15 cellular contexts compared by ENCODE assay signal in the genomic region with DNA sequence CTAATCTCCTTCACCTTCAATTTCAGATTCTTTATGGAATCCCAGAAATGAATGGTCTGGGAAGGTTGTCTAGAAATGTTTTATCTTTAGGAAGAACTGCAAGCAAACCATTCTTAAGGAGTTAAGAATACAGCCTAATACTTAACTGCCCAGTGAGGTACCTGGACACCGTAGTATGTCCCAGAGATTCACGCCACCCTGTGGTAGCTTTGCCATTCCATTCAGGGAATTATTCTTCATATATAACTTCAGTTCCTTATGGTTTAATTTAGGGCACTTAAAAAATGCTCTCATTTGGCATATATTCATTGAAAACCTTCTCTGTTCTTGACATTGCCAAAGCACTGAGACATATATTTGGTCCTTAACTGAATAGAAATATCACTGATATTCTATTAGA. TPM values are rescaled to one million over a fixed set of nuclear protein-coding genes. Genes with fewer than 3 reads are reported as not detected.
DNase-seq lines count a peak whose midpoint lies in the region; TF ChIP-seq lines count a peak whose summit lies in the region.
"Had no signal": no experiment of that assay in that cellular context is flagged by ENCODE, and none has a peak within 500 bp of the region (broad histone marks: within the 10 kb centered on the region; RNA-seq: fewer than 3 reads in every experiment).

No MANE protein-coding gene starts in this region.

- no peaks in the 10 kb centered on the region for H3K27me3 ChIP-seq in esophagus muscularis mucosa
- H3K27me3 ChIP-seq in colonic mucosa: no peaks in the 10 kb centered on the region
- no peaks in the 10 kb centered on the region for H3K27me3 ChIP-seq in ascending aorta
- H3K27me3 ChIP-seq: SJSA1, testis had no signal

- intact Hi-C loops in esophagus muscularis mucosa (cut with DNase I) (no loop called here), colonic mucosa (cut with DNase I) (no loop called here), ascending aorta (cut with DNase I) (no loop called here)

- H3K4me3 Mint-ChIP-seq in type B pancreatic cell (no peak overlapping the region), immature natural killer cell (no peak overlapping the region)
- H3K4me3 Mint-ChIP-seq: naive B cell had no signal

- 100% methylated on average over 2 of the region's 2 CpGs for WGBS in esophagus muscularis mucosa

- DNase-seq in SIG-M5 treated with dmso at 0.1 percent for 504 hours (lab: John Stamatoyannopoulos, UW; ENCODE audit: unreplicated experiment) (peak; percentile 21), SIG-M5 (lab: John Stamatoyannopoulos, UW) (no peak), RWPE1 (ENCODE audit: low spot score) (peak; percentile 32), esophagus muscularis mucosa (ENCODE audit: extremely low spot score) (peak; percentile 7), type B pancreatic cell (ENCODE audit: extremely low spot score, unreplicated experiment) (no peak), colonic mucosa (no peak), ascending aorta (ENCODE audit: low spot score in 2 of 2) (no peak), immature natural killer cell (no peak)
- DNase-seq: activated T-cell treated with anti-CD3 and anti-CD28 coated beads, Interleukin-2, amount 50 U/mL, for 1 hour; DMS79; naive B cell; NCI-H1092; NCI-H524; testis had no signal

- H3K9me3 ChIP-seq in esophagus muscularis mucosa (no peaks in the 10 kb centered on the region), colonic mucosa (no peaks in the 10 kb centered on the region), ascending aorta (no peaks in the 10 kb centered on the region)
- H3K9me3 ChIP-seq: SJSA1, testis had no signal

- TF ChIP-seq EP300 in esophagus muscularis mucosa (IDR thresholded peaks at IDR 0.05): no peak

- H3K4me1 ChIP-seq in esophagus muscularis mucosa: no peaks in the 10 kb centered on the region
- no peaks in the 10 kb centered on the region for H3K4me1 ChIP-seq in colonic mucosa
- H3K4me1 ChIP-seq in ascending aorta: peaks cover 0 to 15% of the 10 kb centered on the region in 2 donors
- H3K4me1 ChIP-seq: testis had no signal

- TF ChIP-seq CTCF in RWPE1 (conservative IDR thresholded peaks at IDR 0.05; ENCODE audit: low read depth) (no peak; the same call in 1 of the 2 replicates), esophagus muscularis mucosa (IDR thresholded peaks at IDR 0.05) (peak in 1 of 3 experiments; percentile 15), type B pancreatic cell (conservative IDR thresholded peaks at IDR 0.05) (peak; percentile 28), colonic mucosa (IDR thresholded peaks at IDR 0.05) (no peak), ascending aorta (IDR thresholded peaks at IDR 0.05) (no peak)

- H3K9ac ChIP-seq in colonic mucosa (ENCODE audit: low read depth in 2 of 2, low read length in 2 of 2): no peak overlapping the region

- POLR2A ChIA-PET in RWPE1 (lab: Yijun Ruan, JAX; ENCODE audit: low non-redundant PET): no interaction called here

- no peak overlapping the region for H3K27ac Mint-ChIP-seq in type B pancreatic cell
- no peak overlapping the region for H3K27ac Mint-ChIP-seq in immature natural killer cell
- H3K27ac Mint-ChIP-seq: naive B cell had no signal

- peaks cover 3% of the 10 kb centered on the region for H3K36me3 Mint-ChIP-seq in type B pancreatic cell
- H3K36me3 Mint-ChIP-seq in immature natural killer cell: no peaks in the 10 kb centered on the region
- H3K36me3 Mint-ChIP-seq: naive B cell had no signal

- CTCF ChIA-PET in RWPE1 (lab: Yijun Ruan, JAX): interaction anchor here (0.6 to 1.7 kb wide), 3 partner anchors 67 to 135 kb away, joined by 3 to 7 read pairs (median 3); no protein-coding TSS in a partner anchor

- H3K4me3 ChIP-seq in esophagus muscularis mucosa: no peak overlapping the region
- H3K4me3 ChIP-seq in colonic mucosa: no peak overlapping the region
- no peak overlapping the region for H3K4me3 ChIP-seq in ascending aorta
- H3K4me3 ChIP-seq: SJSA1, testis had no signal

- no peak overlapping the region for H3K27ac ChIP-seq in RWPE1
- no peak overlapping the region for H3K27ac ChIP-seq in esophagus muscularis mucosa (replicated peaks in 1 of 4)
- H3K27ac ChIP-seq in colonic mucosa: no peak overlapping the region
- H3K27ac ChIP-seq in ascending aorta: no peak overlapping the region
- H3K27ac ChIP-seq: testis had no signal

- H3K4me1 Mint-ChIP-seq in type B pancreatic cell (ENCODE audit: unreplicated experiment): peaks cover 16% of the 10 kb centered on the region
- no peaks in the 10 kb centered on the region for H3K4me1 Mint-ChIP-seq in immature natural killer cell
- H3K4me1 Mint-ChIP-seq: naive B cell had no signal

- H3K27me3 Mint-ChIP-seq in type B pancreatic cell: no peaks in the 10 kb centered on the region
- H3K27me3 Mint-ChIP-seq in immature natural killer cell (ENCODE audit: low read depth in 3 of 3): peaks cover 0 to 3% (median 3%) of the 10 kb centered on the region in 3 donors
- H3K27me3 Mint-ChIP-seq: naive B cell had no signal

- H3K9me3 Mint-ChIP-seq in type B pancreatic cell: peaks cover 9% of the 10 kb centered on the region
- no peaks in the 10 kb centered on the region for H3K9me3 Mint-ChIP-seq in immature natural killer cell
- H3K9me3 Mint-ChIP-seq: naive B cell had no signal

- no peak for TF ChIP-seq POLR2A in esophagus muscularis mucosa (IDR thresholded peaks at IDR 0.05; ENCODE audit: low read depth)

- H3K36me3 ChIP-seq in esophagus muscularis mucosa (no peaks in the 10 kb centered on the region), colonic mucosa (no peaks in the 10 kb centered on the region), ascending aorta (no peaks in the 10 kb centered on the region)
- H3K36me3 ChIP-seq: SJSA1 had no signal

RNA-seq across cellular contexts. Expression of a gene that starts 49.7 kb away (rescaled TPM):
- not detected for total RNA-seq in esophagus muscularis mucosa
- not detected in 2 replicates for total RNA-seq in type B pancreatic cell (ENCODE audit: low replicate concordance)
- total RNA-seq in colonic mucosa: not detected
- not detected for total RNA-seq in ascending aorta
- polyA plus RNA-seq in immature natural killer cell: not detected
- total RNA-seq: SJSA1 had no signal

Comparison
In these comparisons a context has a peak if more than half of its experiments do, and no peak if none do; other contexts are left out.
1. DNase-seq: peak in SIG-M5 treated with dmso at 0.1 percent for 504 hours (single experiment), RWPE1 (single experiment) and esophagus muscularis mucosa (single experiment); none in SIG-M5 (single experiment), type B pancreatic cell (single experiment), colonic mucosa (single experiment), ascending aorta (0 of 2) and immature natural killer cell (0 of 3).